Comparison of ENCODE assay signal across 11 cellular contexts in the genomic region with DNA sequence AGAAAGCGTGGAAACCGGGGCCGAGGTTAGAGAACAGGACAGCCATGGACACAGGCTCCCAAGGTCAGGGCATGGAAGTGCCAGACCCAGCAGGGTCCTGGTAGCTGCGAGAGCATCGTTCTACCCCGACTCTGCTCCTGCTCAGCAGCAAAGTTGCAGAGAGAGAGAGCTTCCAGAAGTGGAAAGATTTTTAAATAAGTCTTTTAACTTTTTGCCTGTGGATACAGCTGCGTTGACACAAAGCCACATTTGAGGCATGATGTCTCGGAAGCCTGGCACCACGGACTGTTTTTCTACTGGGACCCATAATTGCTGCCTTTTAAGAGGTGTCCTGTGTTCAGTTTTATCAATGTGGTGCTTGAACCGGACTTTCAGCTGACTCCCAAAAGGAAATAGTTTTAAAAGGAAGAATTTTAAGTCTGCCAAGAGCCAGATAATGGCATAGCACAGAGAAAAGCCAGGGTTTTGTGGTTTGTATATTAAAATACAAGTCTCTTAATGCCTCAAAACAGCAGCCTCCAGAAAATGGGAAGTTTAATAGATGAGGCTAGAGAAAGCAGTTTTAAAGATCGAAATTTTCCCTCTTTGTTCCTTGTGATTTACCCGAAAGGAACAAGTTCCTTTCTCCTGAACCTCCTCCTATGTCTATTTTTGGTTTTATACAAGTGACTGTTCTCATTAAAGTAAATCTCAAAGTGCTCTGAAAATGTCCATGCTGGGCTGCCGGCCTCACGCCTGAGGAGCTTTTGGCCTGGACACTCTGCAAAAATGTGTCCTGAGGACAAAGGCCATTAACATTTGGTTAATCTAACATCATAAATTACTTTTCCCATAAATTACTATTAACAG.
DNase-seq lines count a peak whose midpoint lies in the region; ATAC-seq and TF ChIP-seq lines count a peak whose summit lies in the region.
"Had no signal": no experiment of that assay in that cellular context is flagged by ENCODE, and none has a peak within 500 bp of the region (broad histone marks: within the 10 kb centered on the region; RNA-seq: fewer than 3 reads in every experiment).

No MANE protein-coding gene starts in this region.

- POLR2A ChIA-PET in CD4-positive, alpha-beta memory T cell (lab: Charles Lee; ENCODE audit: partially characterized antibody) = no interaction called here

- TF ChIP-seq CTCF in neural progenitor cell (IDR thresholded peaks at IDR 0.05) (no peak), transverse colon (IDR thresholded peaks at IDR 0.05) (no peak), BE2C (IDR thresholded peaks at IDR 0.05; ENCODE audit: low read depth, low read length) (no peak)

- TF ChIP-seq EP300 in transverse colon (IDR thresholded peaks at IDR 0.05; ENCODE audit: low read depth) = no peak

- no peak for DNase-seq in Right ventricle myocardium superior
- DNase-seq in neural progenitor cell (ENCODE audit: low spot score) = no peak
- no peak for DNase-seq in transverse colon
- DNase-seq in CD4-positive, alpha-beta memory T cell = no peak
- no peak for DNase-seq in BE2C
- no peak for DNase-seq in NCI-H2081 (lab: John Stamatoyannopoulos, UW)
- no peak for DNase-seq in DMS79 treated with DMSO at 0.1 percent for 48 hours (lab: John Stamatoyannopoulos, UW)
- DNase-seq: activated CD4-positive, alpha-beta T cell treated with anti-CD3 and anti-CD28 coated beads for 4 hours; NCI-H1694 had no signal

- H3K27ac ChIP-seq in angular gyrus (ENCODE audit: low read depth, low read length) = peak overlapping the region; percentile 92
- no peak overlapping the region for H3K27ac ChIP-seq in neural progenitor cell
- H3K27ac ChIP-seq in transverse colon = peak overlapping the region; percentile 63 to 74 (median 70)
- no peak overlapping the region for H3K27ac ChIP-seq in CD4-positive, alpha-beta memory T cell (ENCODE audit: low read depth, low read length)

- peak overlapping the region; percentile 18 for H2AFZ ChIP-seq in neural progenitor cell (replicated peaks)

- H3K79me2 ChIP-seq in neural progenitor cell (ENCODE audit: low read depth) = no peaks in the 10 kb centered on the region

- no peaks in the 10 kb centered on the region for H3K36me3 ChIP-seq in neural progenitor cell
- H3K36me3 ChIP-seq in transverse colon = no peaks in the 10 kb centered on the region
- no peaks in the 10 kb centered on the region for H3K36me3 ChIP-seq in CD4-positive, alpha-beta memory T cell (ENCODE audit: insufficient read depth, low read length)
- no peaks in the 10 kb centered on the region for H3K36me3 ChIP-seq in BE2C

- H3K4me3 ChIP-seq in neural progenitor cell = no peak overlapping the region
- H3K4me3 ChIP-seq in transverse colon = no peak overlapping the region
- H3K4me3 ChIP-seq in CD4-positive, alpha-beta memory T cell (ENCODE audit: low read length in 2 of 2) = no peak overlapping the region
- H3K4me3 ChIP-seq in BE2C (ENCODE audit: low read depth, low read length) = no peak overlapping the region

- in situ Hi-C loops in transverse colon (cut with MboI; ENCODE audit: low pct_ligation_motif_present in 1 of 4, low pct_unique_long_range_greater_than_20kb in 1 of 4, low sequenced_read_pairs in 3 of 4) = no loop called here

- no peak overlapping the region for H3K9ac ChIP-seq in neural progenitor cell

- H3K9me3 ChIP-seq in neural progenitor cell (ENCODE audit: low read depth) = no peaks in the 10 kb centered on the region
- H3K9me3 ChIP-seq in transverse colon = no peaks in the 10 kb centered on the region
- no peaks in the 10 kb centered on the region for H3K9me3 ChIP-seq in CD4-positive, alpha-beta memory T cell (ENCODE audit: control insufficient read depth in 1 of 2, low read length in 2 of 2)
- H3K9me3 ChIP-seq in BE2C = no peaks in the 10 kb centered on the region

- H3K27me3 Mint-ChIP-seq in neural progenitor cell (ENCODE audit: insufficient read depth, low read depth) = peaks cover 2% of the 10 kb centered on the region
- H3K27me3 Mint-ChIP-seq in CD4-positive, alpha-beta memory T cell = peaks cover 2 to 6% of the 10 kb centered on the region in 2 donors

- peak overlapping the region; percentile 10 for H3K4me2 ChIP-seq in neural progenitor cell

- H3K36me3 Mint-ChIP-seq in neural progenitor cell = peaks cover 2% of the 10 kb centered on the region
- no peaks in the 10 kb centered on the region for H3K36me3 Mint-ChIP-seq in CD4-positive, alpha-beta memory T cell
- H3K36me3 Mint-ChIP-seq: activated naive CD8-positive, alpha-beta T cell had no signal

- intact Hi-C loops in Right ventricle myocardium superior (cut with DNase I) (no loop called here), transverse colon (cut with DNase I; ENCODE audit: low total_unique reads) (no loop called here)
- intact Hi-C loops in CD4-positive, alpha-beta memory T cell (cut with micrococcal nuclease) = no loop called here

- H3F3A ChIP-seq in neural progenitor cell (ENCODE audit: low read depth) = no peaks in the 10 kb centered on the region

- H4K20me1 ChIP-seq in neural progenitor cell (ENCODE audit: low read depth) = no peaks in the 10 kb centered on the region

- H3K27me3 ChIP-seq in neural progenitor cell = no peaks in the 10 kb centered on the region
- H3K27me3 ChIP-seq in transverse colon = no peaks in the 10 kb centered on the region
- peaks cover 5% of the 10 kb centered on the region for H3K27me3 ChIP-seq in CD4-positive, alpha-beta memory T cell (ENCODE audit: insufficient read depth, low read length)
- H3K27me3 ChIP-seq in BE2C = peaks cover 11% of the 10 kb centered on the region

- CTCF ChIA-PET in CD4-positive, alpha-beta memory T cell (lab: Charles Lee; ENCODE audit: partially characterized antibody) = no interaction called here

- no peak for TF ChIP-seq POLR2A in transverse colon (IDR thresholded peaks at IDR 0.05)

- H3K4me1 Mint-ChIP-seq in neural progenitor cell = peaks cover 15% of the 10 kb centered on the region
- H3K4me1 Mint-ChIP-seq in CD4-positive, alpha-beta memory T cell = peaks cover 0 to 1% (median 0%) of the 10 kb centered on the region in 4 donors

- H3K4me3 Mint-ChIP-seq in neural progenitor cell = no peak overlapping the region
- H3K4me3 Mint-ChIP-seq in CD4-positive, alpha-beta memory T cell = no peak overlapping the region
- H3K4me3 Mint-ChIP-seq: activated naive CD8-positive, alpha-beta T cell had no signal

- WGBS in transverse colon (ENCODE audit: low coverage in 1 of 2), 2 donors = 47 to 53% methylated on average over 12 to 14 of the region's 14 CpGs

- no peaks in the 10 kb centered on the region for H3K9me3 Mint-ChIP-seq in neural progenitor cell
- peaks cover 0 to 7% (median 2%) of the 10 kb centered on the region in 8 donors for H3K9me3 Mint-ChIP-seq in CD4-positive, alpha-beta memory T cell

- ATAC-seq in Right ventricle myocardium superior (ENCODE audit: poor library complexity) = peak; percentile 66

- H3K27ac Mint-ChIP-seq in neural progenitor cell = peak overlapping the region; percentile 40
- H3K27ac Mint-ChIP-seq in CD4-positive, alpha-beta memory T cell = no peak overlapping the region
- H3K27ac Mint-ChIP-seq: activated naive CD8-positive, alpha-beta T cell had no signal

- H3K4me1 ChIP-seq in neural progenitor cell (peaks cover 6% of the 10 kb centered on the region), transverse colon (peaks cover 0 to 20% (median 16%) of the 10 kb centered on the region in 4 donors), BE2C (no peaks in the 10 kb centered on the region)
- H3K4me1 ChIP-seq in CD4-positive, alpha-beta memory T cell (ENCODE audit: insufficient read depth, low read length) = no peaks in the 10 kb centered on the region

Comparison
In these comparisons a context has a peak if more than half of its experiments do, and no peak if none do; other contexts are left out.
1. H3K27ac ChIP-seq: peak in angular gyrus (single experiment) and transverse colon (4 of 4); none in neural progenitor cell (single experiment) and CD4-positive, alpha-beta memory T cell (single experiment).